21 cellular contexts compared by ENCODE assay signal in genomic region chr6:169906741-169907418, GRCh38.
DNase-seq lines count a peak whose midpoint lies in the region; ATAC-seq, FAIRE-seq and TF ChIP-seq lines count a peak whose summit lies in the region.
"Had no signal": no experiment of that assay in that cellular context is flagged by ENCODE, and none has a peak within 500 bp of the region (broad histone marks: within the 10 kb centered on the region; RNA-seq: fewer than 3 reads in every experiment).

No MANE protein-coding gene starts in this region.

- no peak overlapping the region for H3K4me2 ChIP-seq in endothelial cell of umbilical vein (ENCODE audit: insufficient read depth, low read length)
- H3K4me2 ChIP-seq: GM23338, KMS-11 had no signal

- intact Hi-C loops in Right ventricle myocardium superior (cut with DNase I), result no loop called here
- intact Hi-C loops in Right ventricle myocardium inferior (cut with DNase I), result loop anchor here (5.0 kb wide), 1 partner anchor 55 kb away; no protein-coding TSS in a partner anchor
- intact Hi-C loops in endothelial cell of umbilical vein (cut with micrococcal nuclease), result no loop called here
- intact Hi-C loops in sigmoid colon (cut with DNase I), result no loop called here

- H3K27me3 ChIP-seq in endothelial cell of umbilical vein (ENCODE audit: control insufficient read depth in 2 of 2, insufficient read depth in 2 of 2, low read length in 2 of 2) (no peaks in the 10 kb centered on the region), sigmoid colon (no peaks in the 10 kb centered on the region), WERI-Rb-1 (ENCODE audit: insufficient read depth, low read depth, severe bottlenecking) (peaks cover 5% of the 10 kb centered on the region)

- H3K36me3 ChIP-seq in endothelial cell of umbilical vein (ENCODE audit: control insufficient read depth in 2 of 2, extremely low read depth in 1 of 2, insufficient read depth in 2 of 2, low read length in 2 of 2) (no peaks in the 10 kb centered on the region), sigmoid colon (no peaks in the 10 kb centered on the region), WERI-Rb-1 (no peaks in the 10 kb centered on the region)

- no peak for TF ChIP-seq POLR2A in endothelial cell of umbilical vein (IDR thresholded peaks at IDR 0.05; ENCODE audit: low read depth, low read length)
- no peak for TF ChIP-seq POLR2A in sigmoid colon (IDR thresholded peaks at IDR 0.05)

- CTCF ChIA-PET in endothelial cell of umbilical vein (lab: Charles Lee), result interaction anchor here (0.9 to 2.9 kb wide), 3 partner anchors 28 to 75 kb away, joined by 3 to 11 read pairs (median 3); no protein-coding TSS in a partner anchor

- H3K9ac ChIP-seq in endothelial cell of umbilical vein (replicated peaks; ENCODE audit: extremely low read depth, insufficient read depth, low read length), result no peak overlapping the region
- H3K9ac ChIP-seq: KMS-11 had no signal

- no peaks in the 10 kb centered on the region for H3K9me1 ChIP-seq in endothelial cell of umbilical vein (replicated peaks; ENCODE audit: control insufficient read depth, extremely low read depth, insufficient read depth, low read length)

- H4K20me1 ChIP-seq in endothelial cell of umbilical vein (replicated peaks; ENCODE audit: control insufficient read depth, extremely low read depth, insufficient read depth, low read length), result no peaks in the 10 kb centered on the region

- no peak overlapping the region for H2AFZ ChIP-seq in endothelial cell of umbilical vein (ENCODE audit: low read depth, low read length)
- H2AFZ ChIP-seq: GM23338 had no signal

- FAIRE-seq in endothelial cell of umbilical vein (lab: Jason Lieb, UNC), result no peak
- FAIRE-seq: G401.6 had no signal

- no peak overlapping the region for H3K27ac ChIP-seq in endothelial cell of umbilical vein (ENCODE audit: insufficient read depth, low read depth, low read length)
- H3K27ac ChIP-seq in sigmoid colon, result no peak overlapping the region
- H3K27ac ChIP-seq in WERI-Rb-1, result no peak overlapping the region
- H3K27ac ChIP-seq: 22Rv1, KMS-11 had no signal

- H3K79me2 ChIP-seq in endothelial cell of umbilical vein (ENCODE audit: control insufficient read depth, insufficient read depth, low read length), result no peaks in the 10 kb centered on the region

- dilution Hi-C loops in endothelial cell of umbilical vein (cut with MboI; ENCODE audit: extremely low pct_ligation_motif_present, low sequenced_read_pairs), result no loop called here

- H3K4me3 ChIP-seq in endothelial cell of umbilical vein (replicated peaks in 1 of 3; ENCODE audit: insufficient read depth in 1 of 3, low read depth in 1 of 3, low read length in 3 of 3) (no peak overlapping the region), sigmoid colon (no peak overlapping the region), WERI-Rb-1 (ENCODE audit: low read depth, low read length) (no peak overlapping the region)
- H3K4me3 ChIP-seq: GM23338 had no signal

- POLR2A ChIA-PET in endothelial cell of umbilical vein (lab: Charles Lee), result no interaction called here

- DNase-seq in Right ventricle myocardium superior (no peak), Right ventricle myocardium inferior (ENCODE audit: missing footprints) (no peak), endothelial cell of umbilical vein (ENCODE audit: low read depth, low spot score) (no peak), lung microvascular endothelial cell (ENCODE audit: low read depth in 2 of 2) (peak; percentile 24 to 60), sigmoid colon (peak; percentile 57), WERI-Rb-1 (no peak), GM03348 (ENCODE audit: low spot score) (no peak)
- no peak for DNase-seq in activated CD4-positive, CD25-positive, alpha-beta regulatory T cell (lab: John Stamatoyannopoulos, UW)
- DNase-seq: CD4-positive, CD25-positive, alpha-beta regulatory T cell; COR-L47; DMS 273 treated with DMSO at 0.1 percent for 48 hours; MV-4-11; NCI-H2107; NCI-H2227 treated with DMSO at 0.1 percent for 48 hours; NCI-H510A treated with DMSO at 0.1 percent for 48 hours; PC-3; RPMI8226 had no signal

- 85 to 86% methylated on average over 12 of the region's 12 CpGs for WGBS in sigmoid colon, 2 donors

- TF ChIP-seq EP300 in sigmoid colon (IDR thresholded peaks at IDR 0.05), result no peak

- H3K4me1 ChIP-seq in endothelial cell of umbilical vein (ENCODE audit: control insufficient read depth, extremely low read depth, insufficient read depth, low read length) (peaks cover 28% of the 10 kb centered on the region), sigmoid colon (no peaks in the 10 kb centered on the region)

- ATAC-seq in Right ventricle myocardium superior (ENCODE audit: poor library complexity) (peak; percentile 48), Right ventricle myocardium inferior (no peak)
- ATAC-seq: GM23338, PC-3 had no signal

- TF ChIP-seq CTCF in endothelial cell of umbilical vein (IDR thresholded peaks at IDR 0.05; ENCODE audit: extremely low read depth in 1 of 2, insufficient read depth in 1 of 2, low read depth in 1 of 2, low read length in 2 of 2) (no peak), sigmoid colon (IDR thresholded peaks at IDR 0.05) (no peak), WERI-Rb-1 (IDR thresholded peaks at IDR 0.05; ENCODE audit: low read depth, low read length) (no peak)

- H3K9me3 ChIP-seq in endothelial cell of umbilical vein (replicated peaks; ENCODE audit: control insufficient read depth, insufficient read depth, low read length) (no peaks in the 10 kb centered on the region), sigmoid colon (no peaks in the 10 kb centered on the region), WERI-Rb-1 (ENCODE audit: severe bottlenecking) (no peaks in the 10 kb centered on the region)

- BruUV-seq in endothelial cell of umbilical vein (replicated peaks; lab: Mats Ljungman, UMichigan), result no TSS peak

TF ChIP-seq in endothelial cell of umbilical vein, 7 proteins besides CTCF, POLR2A, EP300 and RAD21:
- TF ChIP-seq EZH2 (IDR thresholded peaks at IDR 0.05; ENCODE audit: borderline replicate concordance, low read depth, low read length, severe bottlenecking) (no peak), JUN (IDR thresholded peaks at IDR 0.05; ENCODE audit: borderline replicate concordance, insufficient read depth, insufficient read length, low read depth) (no peak)
- TF ChIP-seq, protein P1, sequence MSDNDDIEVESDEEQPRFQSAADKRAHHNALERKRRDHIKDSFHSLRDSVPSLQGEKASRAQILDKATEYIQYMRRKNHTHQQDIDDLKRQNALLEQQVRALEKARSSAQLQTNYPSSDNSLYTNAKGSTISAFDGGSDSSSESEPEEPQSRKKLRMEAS (IDR thresholded peaks at IDR 0.05; ENCODE audit: insufficient read depth, insufficient read length), result peak; percentile 19

Comparison
In these comparisons a context has a peak if more than half of its experiments do, and no peak if none do; other contexts are left out.
1. DNase-seq: peak in lung microvascular endothelial cell (2 of 2) and sigmoid colon (single experiment); none in Right ventricle myocardium superior (single experiment), Right ventricle myocardium inferior (single experiment), endothelial cell of umbilical vein (single experiment), activated CD4-positive, CD25-positive, alpha-beta regulatory T cell (0 of 4), WERI-Rb-1 (single experiment) and GM03348 (single experiment).